11 cellular contexts compared by ENCODE assay signal in the genomic region with DNA sequence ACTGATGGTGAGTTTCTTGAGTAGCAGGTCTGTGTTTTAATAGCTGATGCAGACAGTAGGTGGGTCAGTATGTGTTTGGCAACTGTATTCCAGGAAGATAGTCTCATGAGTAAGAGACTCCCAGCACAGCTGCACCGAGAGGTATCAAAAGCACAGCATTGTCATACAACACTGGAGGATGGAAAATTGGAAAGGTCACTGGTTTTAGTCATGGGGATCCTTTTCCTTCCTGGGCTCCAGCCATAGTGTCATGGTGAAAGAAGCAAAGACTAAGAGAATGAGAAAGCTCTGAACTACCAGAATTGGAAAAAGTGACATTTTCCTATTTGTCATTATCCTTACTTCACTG.
DNase-seq lines count a peak whose midpoint lies in the region; ATAC-seq lines count a peak whose summit lies in the region.
"Had no signal": no experiment of that assay in that cellular context is flagged by ENCODE, and none has a peak within 500 bp of the region (broad histone marks: within the 10 kb centered on the region; RNA-seq: fewer than 3 reads in every experiment).

No MANE protein-coding gene starts in this region.

- no peak overlapping the region for H3K4me3 ChIP-seq in CD8-positive, alpha-beta memory T cell (ENCODE audit: low read length)
- H3K4me3 ChIP-seq: colonic mucosa had no signal

- no peaks in the 10 kb centered on the region for H3K27me3 ChIP-seq in CD8-positive, alpha-beta memory T cell (ENCODE audit: insufficient read depth, low read length, poor library complexity, severe bottlenecking)
- H3K27me3 ChIP-seq: colonic mucosa had no signal

- no peaks in the 10 kb centered on the region for H3K36me3 ChIP-seq in CD8-positive, alpha-beta memory T cell (ENCODE audit: insufficient read depth, low read length)
- H3K36me3 ChIP-seq: colonic mucosa had no signal

- H3K27ac Mint-ChIP-seq in activated CD4-positive, alpha-beta T cell treated with anti-CD3 and anti-CD28 coated beads for 36 hours, result no peak overlapping the region
- no peak overlapping the region for H3K27ac Mint-ChIP-seq in CD8-positive, alpha-beta memory T cell
- H3K27ac Mint-ChIP-seq: CD8-positive, alpha-beta T cell had no signal

- no peaks in the 10 kb centered on the region for H3K9me3 Mint-ChIP-seq in activated CD4-positive, alpha-beta T cell treated with anti-CD3 and anti-CD28 coated beads for 36 hours (ENCODE audit: low read depth)
- no peaks in the 10 kb centered on the region for H3K9me3 Mint-ChIP-seq in CD8-positive, alpha-beta memory T cell
- H3K9me3 Mint-ChIP-seq: CD8-positive, alpha-beta T cell had no signal

- peaks cover 11% of the 10 kb centered on the region for H3K27me3 Mint-ChIP-seq in activated CD4-positive, alpha-beta T cell treated with anti-CD3 and anti-CD28 coated beads for 36 hours
- H3K27me3 Mint-ChIP-seq in CD8-positive, alpha-beta memory T cell, result peaks cover 6 to 10% of the 10 kb centered on the region in 2 donors

- intact Hi-C loops in activated CD4-positive, alpha-beta T cell treated with anti-CD3 and anti-CD28 coated beads for 36 hours (cut with DNase I, micrococcal nuclease), result no loop called here

- CTCF ChIA-PET in activated CD4-positive, alpha-beta T cell treated with anti-CD3 and anti-CD28 coated beads for 36 hours (lab: Charles Lee), result no interaction called here
- CTCF ChIA-PET in CD8-positive, alpha-beta memory T cell (lab: Charles Lee), result no interaction called here

- H3K36me3 Mint-ChIP-seq in activated CD4-positive, alpha-beta T cell treated with anti-CD3 and anti-CD28 coated beads for 36 hours (ENCODE audit: low read depth), result no peaks in the 10 kb centered on the region
- H3K36me3 Mint-ChIP-seq in CD8-positive, alpha-beta memory T cell, result no peaks in the 10 kb centered on the region
- H3K36me3 Mint-ChIP-seq: CD8-positive, alpha-beta T cell had no signal

- H3K9me3 ChIP-seq in CD8-positive, alpha-beta memory T cell (ENCODE audit: low read length), result no peaks in the 10 kb centered on the region
- H3K9me3 ChIP-seq: colonic mucosa had no signal

- no peak overlapping the region for H3K4me3 Mint-ChIP-seq in activated CD4-positive, alpha-beta T cell treated with anti-CD3 and anti-CD28 coated beads for 36 hours
- H3K4me3 Mint-ChIP-seq in CD8-positive, alpha-beta memory T cell, result no peak overlapping the region
- H3K4me3 Mint-ChIP-seq: CD8-positive, alpha-beta T cell had no signal

- H3K4me1 Mint-ChIP-seq in activated CD4-positive, alpha-beta T cell treated with anti-CD3 and anti-CD28 coated beads for 36 hours, result no peaks in the 10 kb centered on the region
- H3K4me1 Mint-ChIP-seq in CD8-positive, alpha-beta memory T cell, result no peaks in the 10 kb centered on the region

- H3K4me1 ChIP-seq in CD8-positive, alpha-beta memory T cell (ENCODE audit: insufficient read depth, low read length), result no peaks in the 10 kb centered on the region
- H3K4me1 ChIP-seq: colonic mucosa had no signal

- ATAC-seq in activated CD4-positive, alpha-beta T cell treated with anti-CD3 and anti-CD28 coated beads for 36 hours, result no peak
- ATAC-seq in GM21717 (IDR thresholded peaks at IDR 0.05; ENCODE audit: unreplicated experiment), result no peak
- ATAC-seq: CD8-positive, alpha-beta T cell; HCT116 had no signal

- POLR2A ChIA-PET in activated CD4-positive, alpha-beta T cell treated with anti-CD3 and anti-CD28 coated beads for 36 hours (lab: Charles Lee), result no interaction called here
- POLR2A ChIA-PET in CD8-positive, alpha-beta memory T cell (lab: Charles Lee), result no interaction called here

- peak; percentile 51 for DNase-seq in M059J (ENCODE audit: low read depth)
- peak; percentile 62 for DNase-seq in medulla oblongata (ENCODE audit: extremely low spot score)
- DNase-seq in stromal cell of bone marrow (ENCODE audit: low read depth), result peak; percentile 50
- no peak for DNase-seq in activated CD4-positive, alpha-beta T cell treated with anti-CD3 and anti-CD28 coated beads for 36 hours
- no peak for DNase-seq in NCI-H526 treated with DMSO at 0.1 percent for 48 hours (lab: John Stamatoyannopoulos, UW)
- DNase-seq in CD8-positive, alpha-beta memory T cell, result no peak
- DNase-seq: CD8-positive, alpha-beta T cell; colonic mucosa had no signal

- H3K27ac ChIP-seq in cingulate gyrus (ENCODE audit: low read depth, low read length), result peak overlapping the region; percentile 15
- H3K27ac ChIP-seq in CD8-positive, alpha-beta memory T cell (ENCODE audit: low read depth, low read length), result no peak overlapping the region
- H3K27ac ChIP-seq: colonic mucosa had no signal

Comparison
In these comparisons a context has a peak if more than half of its experiments do, and no peak if none do; other contexts are left out.
1. DNase-seq: peak in M059J (single experiment), medulla oblongata (single experiment) and stromal cell of bone marrow (single experiment); none in activated CD4-positive, alpha-beta T cell treated with anti-CD3 and anti-CD28 coated beads for 36 hours (single experiment), NCI-H526 treated with DMSO at 0.1 percent for 48 hours (single experiment) and CD8-positive, alpha-beta memory T cell (0 of 5).